ENCODE assay signal across 11 cellular contexts in genomic region chr9:78539904-78540303, GRCh38.
A peak's percentile ranks its signal among the peaks of the same experiment; 100 is the strongest.
DNase-seq lines count a peak whose midpoint lies in the region; ATAC-seq, FAIRE-seq and TF ChIP-seq lines count a peak whose summit lies in the region.
"Had no signal": no experiment of that assay in that cellular context is flagged by ENCODE, and none has a peak within 500 bp of the region (broad histone marks: within the 10 kb centered on the region; RNA-seq: fewer than 3 reads in every experiment).

No MANE protein-coding gene starts in this region.

- WGBS in pancreas, 2 donors, result 20 to 28% methylated on average over 2 of the region's 2 CpGs

- FAIRE-seq in pancreas (lab: Jason Lieb, UNC), result no peak

- H3K4me3 ChIP-seq in pancreas, result no peak overlapping the region

- intact Hi-C loops in pancreas (cut with DNase I), result no loop called here

- DNase-seq in DMS53 treated with DMSO at 0.1 percent for 48 hours (lab: John Stamatoyannopoulos, UW; ENCODE audit: unreplicated experiment) (peak; percentile 73), NCI-H2196 (lab: John Stamatoyannopoulos, UW; ENCODE audit: unreplicated experiment) (peak; percentile 69), astrocyte of the hippocampus (ENCODE audit: low read depth, low spot score) (peak; percentile 91), pancreas (no peak), 8988T (no peak)
- no peak for DNase-seq in stimulated activated naive CD8-positive, alpha-beta T cell treated with anti-CD3 and anti-CD28 coated beads, Interleukin-15, Interleukin-2, amounts not matched to agents 100 U/mL and 50 U/mL, for 24 hours
- no peak for DNase-seq in stimulated activated CD8-positive, alpha-beta memory T cell treated with anti-CD3 and anti-CD28 coated beads, Interleukin-4, amount 100 ng/mL, for 48 hours
- DNase-seq: DMS79, KG1 had no signal

- no peaks in the 10 kb centered on the region for H3K36me3 ChIP-seq in pancreas

- no peaks in the 10 kb centered on the region for H3K9me3 ChIP-seq in pancreas

- TF ChIP-seq CTCF in pancreas (IDR thresholded peaks at IDR 0.05), result no peak

- H3K27ac ChIP-seq in pancreas, result no peak overlapping the region

- no peaks in the 10 kb centered on the region for H3K4me1 ChIP-seq in pancreas

- ATAC-seq in pancreas (peak in 3 of 4 donors; percentile 35 to 68 (median 66)), GM19035 (IDR thresholded peaks at IDR 0.05; ENCODE audit: unreplicated experiment) (no peak)
- ATAC-seq in stimulated activated naive CD8-positive, alpha-beta T cell treated with anti-CD3 and anti-CD28 coated beads, Interleukin-15, Interleukin-2, amounts not matched to agents 100 U/mL and 50 U/mL, for 24 hours, result no peak
- ATAC-seq: sciatic nerve had no signal

- no peaks in the 10 kb centered on the region for H3K27me3 ChIP-seq in pancreas

Comparison
In these comparisons a context has a peak if more than half of its experiments do, and no peak if none do; other contexts are left out.
1. DNase-seq: peak in DMS53 treated with DMSO at 0.1 percent for 48 hours (single experiment), NCI-H2196 (single experiment) and astrocyte of the hippocampus (single experiment); none in pancreas (0 of 6), 8988T (single experiment), stimulated activated naive CD8-positive, alpha-beta T cell treated with anti-CD3 and anti-CD28 coated beads, Interleukin-15, Interleukin-2, amounts not matched to agents 100 U/mL and 50 U/mL, for 24 hours (single experiment) and stimulated activated CD8-positive, alpha-beta memory T cell treated with anti-CD3 and anti-CD28 coated beads, Interleukin-4, amount 100 ng/mL, for 48 hours (single experiment).
2. ATAC-seq: peak in pancreas (3 of 4); none in GM19035 (single experiment) and stimulated activated naive CD8-positive, alpha-beta T cell treated with anti-CD3 and anti-CD28 coated beads, Interleukin-15, Interleukin-2, amounts not matched to agents 100 U/mL and 50 U/mL, for 24 hours (single experiment).